ENCODE assay signal across 8 cellular contexts in the genomic region with DNA sequence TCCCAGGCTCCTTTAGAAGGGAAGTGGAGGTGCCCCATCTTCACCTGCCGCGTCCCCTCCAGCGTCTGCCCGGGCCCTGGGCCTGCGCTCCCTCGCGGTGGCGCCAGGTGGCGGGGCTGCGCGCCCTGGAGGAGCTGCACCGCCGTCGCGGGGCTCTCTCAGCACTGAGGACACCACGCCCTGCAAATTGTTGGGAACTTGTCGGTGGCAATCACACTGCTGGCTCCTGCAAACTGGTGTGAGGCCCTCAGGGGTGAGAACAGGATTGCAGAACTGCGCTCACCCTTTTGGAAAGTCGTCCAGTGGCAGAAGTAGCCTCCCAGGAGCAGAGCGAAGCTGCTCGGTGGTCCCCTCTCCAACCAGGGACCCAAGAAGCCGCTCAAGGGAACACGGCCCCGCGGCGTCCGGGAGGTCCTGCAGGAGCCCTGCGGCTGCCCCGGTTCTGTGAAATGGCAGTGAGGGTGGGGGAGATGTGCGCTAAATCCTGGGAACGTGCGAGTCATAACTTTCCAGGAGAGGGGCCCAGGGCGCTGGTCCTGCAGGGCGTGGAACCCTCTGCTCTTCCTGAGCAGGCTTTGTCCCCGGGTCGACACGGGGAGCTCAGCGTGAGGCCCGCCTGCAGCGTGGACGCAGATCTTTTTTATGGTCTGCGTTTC. TPM values are rescaled to one million over a fixed set of nuclear protein-coding genes. Genes with fewer than 3 reads are reported as not detected.
A peak's percentile ranks its signal among the peaks of the same experiment; 100 is the strongest.
DNase-seq lines count a peak whose midpoint lies in the region; ATAC-seq and TF ChIP-seq lines count a peak whose summit lies in the region.

No MANE protein-coding gene starts in this region.

- peak; percentile 63 for ATAC-seq in GM19463 (IDR thresholded peaks at IDR 0.05; ENCODE audit: unreplicated experiment)

- peaks cover 19% of the 10 kb centered on the region for H3K36me3 Mint-ChIP-seq in glutamatergic neuron (ENCODE audit: unreplicated experiment)
- peaks cover 2% of the 10 kb centered on the region for H3K36me3 Mint-ChIP-seq in osteocyte (ENCODE audit: unreplicated experiment)

- H3K4me1 Mint-ChIP-seq in glutamatergic neuron (ENCODE audit: low read depth, unreplicated experiment) (peaks cover 4% of the 10 kb centered on the region), osteocyte (ENCODE audit: unreplicated experiment) (peaks cover 17% of the 10 kb centered on the region)

- POLR2A ChIA-PET in RWPE1 (lab: Yijun Ruan, JAX; ENCODE audit: low non-redundant PET): interaction anchor here (0.6 to 0.7 kb wide), 2 partner anchors 40 to 88 kb away, joined by 3 to 11 read pairs; no protein-coding TSS in a partner anchor

- H3K9me3 Mint-ChIP-seq in glutamatergic neuron (ENCODE audit: unreplicated experiment) (no peaks in the 10 kb centered on the region), osteocyte (ENCODE audit: unreplicated experiment) (peaks cover 4% of the 10 kb centered on the region)

- 3% methylated on average over 42 of the region's 42 CpGs for whole genome bisulfite sequencing in thymus

- peaks cover 32% of the 10 kb centered on the region for H3K27me3 ChIP-seq in thymus (ENCODE audit: control insufficient read depth, insufficient read depth)

- peaks cover 26% of the 10 kb centered on the region for H3K27me3 Mint-ChIP-seq in glutamatergic neuron (ENCODE audit: unreplicated experiment)
- H3K27me3 Mint-ChIP-seq in osteocyte (ENCODE audit: unreplicated experiment): no peaks in the 10 kb centered on the region

- peak overlapping the region; percentile 85 for H3K27ac ChIP-seq in RWPE1
- no peak overlapping the region for H3K27ac ChIP-seq in thymus (ENCODE audit: low read depth)

- no peaks in the 10 kb centered on the region for H3K9me3 ChIP-seq in thymus (ENCODE audit: control insufficient read depth)

- H3K4me3 Mint-ChIP-seq in glutamatergic neuron (ENCODE audit: unreplicated experiment) (peak overlapping the region; percentile 82), osteocyte (ENCODE audit: unreplicated experiment) (peak overlapping the region; percentile 79)

- peak overlapping the region; percentile 49 for H3K4me3 ChIP-seq in thymus (ENCODE audit: low read length)

- CTCF ChIA-PET in RWPE1 (lab: Yijun Ruan, JAX): interaction anchor here (0.6 to 7.4 kb wide), 15 partner anchors 9 to 372 kb away, joined by 3 to 161 read pairs (median 4); no protein-coding TSS in a partner anchor

- no peaks in the 10 kb centered on the region for H3K36me3 ChIP-seq in thymus (ENCODE audit: control insufficient read depth, insufficient read depth)

- H3K4me1 ChIP-seq in thymus (ENCODE audit: control insufficient read depth, insufficient read depth, low read length): no peaks in the 10 kb centered on the region

- TF ChIP-seq CTCF in RWPE1 (conservative IDR thresholded peaks at IDR 0.05; ENCODE audit: low read depth) (peak; percentile 99), glutamatergic neuron (IDR thresholded peaks at IDR 0.05; ENCODE audit: partially characterized antibody, unreplicated experiment) (peak; percentile 88), osteocyte (IDR thresholded peaks at IDR 0.05) (peak; percentile 94)

- H3K27ac Mint-ChIP-seq in glutamatergic neuron (ENCODE audit: unreplicated experiment) (no peak overlapping the region), osteocyte (ENCODE audit: unreplicated experiment) (peak overlapping the region; percentile 29)

- peak; percentile 94 for DNase-seq in D341Med (ENCODE audit: low spot score)
- peak; percentile 89 for DNase-seq in HPDE6-E6E7 (ENCODE audit: extremely low spot score)
- DNase-seq in RWPE1 (ENCODE audit: low spot score): peak; percentile 91
- DNase-seq in activated naive CD4-positive, alpha-beta T cell treated with Interleukin-2 at 50 U/mL for 16 hours: peak; percentile 68
- peak; percentile 89 for DNase-seq in glutamatergic neuron
- peak; percentile 91 for DNase-seq in osteocyte (ENCODE audit: extremely low spot score, unreplicated experiment)

RNA-seq across cellular contexts. Expression of a gene that starts 1.0 kb away (rescaled TPM):
- total RNA-seq in glutamatergic neuron (ENCODE audit: unreplicated experiment) (1.5 TPM), osteocyte (10.8 and 16.3 TPM in 2 replicates)
- polyA plus RNA-seq in thymus: 6.7 TPM

RNA-seq across cellular contexts. Expression of a gene that starts 38.5 kb away (rescaled TPM):
- 2.8 TPM for total RNA-seq in glutamatergic neuron (ENCODE audit: unreplicated experiment)
- 0.30 and 0.57 TPM in 2 replicates for total RNA-seq in osteocyte
- polyA plus RNA-seq in thymus: 7.8 TPM
